ENCODE assay signal across 32 cellular contexts in genomic region chr11:112839051-112839450, GRCh38.
"Had no signal": no experiment of that assay in that cellular context is flagged by ENCODE, and none has a peak within 500 bp of the region (broad histone marks: within the 10 kb centered on the region; RNA-seq: fewer than 3 reads in every experiment).

No MANE protein-coding gene starts in this region.

- H3K9me3 ChIP-seq: adrenal gland, body of pancreas, breast epithelium had no signal

- H3K27me3 ChIP-seq: adrenal gland, body of pancreas, brain microvascular endothelial cell, breast epithelium had no signal

- DNase-seq: activated B cell treated with CpG ODN at 0.5 μM for 24 hours; activated CD4-positive, alpha-beta memory T cell treated with anti-CD3 and anti-CD28 coated beads for 36 hours; activated CD4-positive, alpha-beta T cell treated with anti-CD3 and anti-CD28 coated beads for 4 hours; activated CD4-positive, alpha-beta T cell treated with anti-CD3 and anti-CD28 coated beads, Interleukin-2, amount 10 ng/mL, durations not matched to agents 24 days and 14 days; activated CD4-positive, alpha-beta T cell treated with anti-CD3 and anti-CD28 coated beads, Interleukin-2, amount 50 U/mL, for 1 hour; activated CD4-positive, alpha-beta T cell treated with anti-CD3 and anti-CD28 coated beads, Interleukin-2, amount 50 U/mL, for 4 hours; activated CD4-positive, CD25-positive, alpha-beta regulatory T cell treated with anti-CD3 and anti-CD28 coated beads, Interleukin-2, amount 50 U/mL, for 72 hours; activated CD8-positive, alpha-beta memory T cell treated with anti-CD3 and anti-CD28 coated beads, Interleukin-2, amount 50 U/mL, for 4 hours; activated CD8-positive, alpha-beta T cell treated with anti-CD3 and anti-CD28 coated beads for 36 hours; activated effector memory CD4-positive, alpha-beta T cell treated with anti-CD3 and anti-CD28 coated beads, Interleukin-2, amount 50 U/mL, for 16 hours; activated gamma-delta T cell treated with Interleukin-2 at 50 U/mL for 16 hours; activated naive CD4-positive, alpha-beta T cell; activated naive CD4-positive, alpha-beta T cell treated with anti-CD3 and anti-CD28 coated beads for 36 hours; activated naive CD4-positive, alpha-beta T cell treated with anti-CD3 and anti-CD28 coated beads, Interleukin-2, amount 50 U/mL, for 16 hours; activated naive CD8-positive, alpha-beta T cell treated with anti-CD3 and anti-CD28 coated beads for 36 hours; activated T-cell treated with anti-CD3 and anti-CD28 coated beads for 4 hours; activated T-cell treated with anti-CD3 and anti-CD28 coated beads, Interleukin-2, amount 50 U/mL, for 1 hour; activated T-cell treated with anti-CD3 and anti-CD28 coated beads, Interleukin-2, amount 50 U/mL, for 4 hours; activated T-cell treated with anti-CD3 and anti-CD28 coated beads, Interleukin-2, amount 50 U/mL, for 72 hours; adrenal gland; amniotic stem cell; aorta; body of pancreas; brain microvascular endothelial cell; central memory CD4-positive, alpha-beta T cell; T-helper 1 cell; T-helper 2 cell; T-helper 9 cell had no signal

- H3K27ac ChIP-seq: body of pancreas, brain microvascular endothelial cell, breast epithelium, VCaP had no signal

- ATAC-seq: activated CD8-positive, alpha-beta T cell treated with anti-CD3 and anti-CD28 coated beads for 36 hours; activated naive CD4-positive, alpha-beta T cell treated with anti-CD3 and anti-CD28 coated beads, Interleukin-2, amount 50 U/mL, for 72 hours; activated T-cell treated with anti-CD3 and anti-CD28 coated beads, Interleukin-2, amount 50 U/mL, for 4 hours; activated T-cell treated with anti-CD3 and anti-CD28 coated beads, Interleukin-2, amount 50 U/mL, for 72 hours; activated T-helper 17 cell treated with anti-CD3 and anti-CD28 coated beads, Interleukin-2, amount 50 U/mL, for 72 hours; body of pancreas had no signal

- H3K36me3 ChIP-seq: adrenal gland, brain microvascular endothelial cell, breast epithelium had no signal

- H3K4me3 ChIP-seq: adrenal gland, body of pancreas, breast epithelium had no signal

- H3K4me1 ChIP-seq: body of pancreas, breast epithelium had no signal
